Comparison of ENCODE assay signal across 8 cellular contexts in the genomic region with DNA sequence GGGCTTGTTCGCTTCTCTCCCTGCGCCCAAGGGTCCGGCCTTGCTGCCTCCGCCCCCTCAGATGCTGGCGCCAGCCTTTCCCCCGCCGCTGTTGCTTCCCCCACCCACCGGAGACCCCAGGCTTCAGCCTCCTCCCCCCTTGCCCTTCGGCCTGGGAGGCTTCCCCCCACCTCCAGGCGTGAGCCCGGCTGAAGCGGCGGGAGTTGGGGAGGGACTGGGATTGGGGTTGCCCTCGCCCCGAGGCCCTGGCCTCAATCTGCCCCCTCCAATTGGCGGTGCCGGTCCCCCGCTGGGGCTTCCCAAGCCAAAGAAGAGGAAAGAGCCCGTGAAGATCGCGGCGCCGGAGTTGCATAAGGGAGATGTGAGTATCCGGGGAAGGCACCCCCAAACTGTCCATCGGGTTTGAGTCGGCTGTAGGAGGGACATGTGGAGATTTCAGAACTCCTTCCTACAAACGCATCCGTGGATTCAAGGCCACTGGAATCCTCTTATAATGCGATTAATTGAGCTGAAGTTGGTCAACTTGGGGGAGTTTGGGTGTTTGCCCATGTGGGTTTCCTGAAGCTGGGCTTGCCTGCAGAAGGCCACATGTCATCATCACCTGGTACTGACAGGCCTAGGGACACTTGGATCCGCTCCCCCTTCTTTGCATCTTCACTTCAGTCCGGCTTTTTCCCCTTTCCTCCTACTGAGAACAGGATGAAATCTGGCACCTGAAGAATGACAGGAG. TPM values are rescaled to one million over a fixed set of nuclear protein-coding genes. Genes with fewer than 3 reads are reported as not detected.
DNase-seq lines count a peak whose midpoint lies in the region; ATAC-seq lines count a peak whose summit lies in the region.

No MANE protein-coding gene starts in this region.

- H3K4me1 Mint-ChIP-seq in activated naive CD8-positive, alpha-beta T cell treated with anti-CD3 and anti-CD28 coated beads, Interleukin-2, amount 10 ng/mL, durations not matched to agents 7 days and 5 days, result peaks cover 40% of the 10 kb centered on the region
- peaks cover 47% of the 10 kb centered on the region for H3K4me1 Mint-ChIP-seq in activated naive CD8-positive, alpha-beta T cell treated with anti-CD3 and anti-CD28 coated beads for 36 hours

- H3K27ac Mint-ChIP-seq in activated naive CD8-positive, alpha-beta T cell treated with anti-CD3 and anti-CD28 coated beads, Interleukin-2, amount 10 ng/mL, durations not matched to agents 7 days and 5 days, result no peak overlapping the region
- no peak overlapping the region for H3K27ac Mint-ChIP-seq in activated naive CD8-positive, alpha-beta T cell treated with anti-CD3 and anti-CD28 coated beads for 36 hours

- no peaks in the 10 kb centered on the region; the same call in 1 of the 2 replicates for H3K36me3 ChIP-seq in iPS DF 6.9 (ENCODE audit: control insufficient read depth, insufficient read depth, low read length)
- peaks cover 0 to 14% (median 0%) of the 10 kb centered on the region in 3 donors for H3K36me3 ChIP-seq in skeletal muscle tissue (ENCODE audit: control insufficient read depth in 3 of 3, insufficient read depth in 3 of 3, low read length in 3 of 3)

- H3K27ac ChIP-seq in iPS DF 6.9 (ENCODE audit: low read length) (no peak overlapping the region), skeletal muscle tissue (ENCODE audit: low read depth, low read length) (peak overlapping the region; percentile 97)

- ATAC-seq in activated naive CD8-positive, alpha-beta T cell treated with anti-CD3 and anti-CD28 coated beads, Interleukin-2, amount 10 ng/mL, durations not matched to agents 7 days and 5 days (ENCODE audit: low read depth), result no peak

- H3K4me3 Mint-ChIP-seq in activated naive CD8-positive, alpha-beta T cell treated with anti-CD3 and anti-CD28 coated beads, Interleukin-2, amount 10 ng/mL, durations not matched to agents 7 days and 5 days, result no peak overlapping the region
- H3K4me3 Mint-ChIP-seq in activated naive CD8-positive, alpha-beta T cell treated with anti-CD3 and anti-CD28 coated beads for 36 hours, result no peak overlapping the region

- H3K4me1 ChIP-seq in iPS DF 6.9 (ENCODE audit: control insufficient read depth, insufficient read depth, low read length) (no peaks in the 10 kb centered on the region), skeletal muscle tissue (ENCODE audit: control insufficient read depth in 3 of 3, insufficient read depth in 3 of 3, low read length in 3 of 3) (peaks cover 30 to 53% (median 41%) of the 10 kb centered on the region in 3 donors)

- H3K36me3 Mint-ChIP-seq in activated naive CD8-positive, alpha-beta T cell treated with anti-CD3 and anti-CD28 coated beads, Interleukin-2, amount 10 ng/mL, durations not matched to agents 7 days and 5 days, result peaks cover 13% of the 10 kb centered on the region
- H3K36me3 Mint-ChIP-seq in activated naive CD8-positive, alpha-beta T cell treated with anti-CD3 and anti-CD28 coated beads for 36 hours, result peaks cover 37% of the 10 kb centered on the region

- peak overlapping the region; percentile 92 for H3K4me3 ChIP-seq in Jurkat, Clone E6-1 (ENCODE audit: low read length)
- H3K4me3 ChIP-seq in iPS DF 6.9 (ENCODE audit: low read length), result peak overlapping the region; percentile 77
- peak overlapping the region; percentile 86 to 94 (median 88) for H3K4me3 ChIP-seq in skeletal muscle tissue (ENCODE audit: low read length in 3 of 3)

- no peaks in the 10 kb centered on the region for H3K27me3 ChIP-seq in iPS DF 6.9 (ENCODE audit: control insufficient read depth, insufficient read depth, low read length)
- no peaks in the 10 kb centered on the region for H3K27me3 ChIP-seq in skeletal muscle tissue (ENCODE audit: control insufficient read depth in 3 of 3, insufficient read depth in 3 of 3, low read length in 3 of 3)

- peak; percentile 58 for DNase-seq in activated naive CD8-positive, alpha-beta T cell treated with anti-CD3 and anti-CD28 coated beads, Interleukin-2, amount 10 ng/mL, durations not matched to agents 7 days and 5 days
- DNase-seq in activated naive CD8-positive, alpha-beta T cell treated with anti-CD3 and anti-CD28 coated beads for 36 hours, result no peak
- DNase-seq in Jurkat, Clone E6-1 (ENCODE audit: low read depth, low spot score), result no peak
- DNase-seq in activated naive CD8-positive, alpha-beta T cell treated with anti-CD3 and anti-CD28 coated beads, Interleukin-2, amount 50 U/mL, for 16 hours (ENCODE audit: low read depth, low spot score), result peak; percentile 12
- DNase-seq in iPS DF 6.9 (ENCODE audit: low read depth, low spot score) (no peak), NCI-H1436 (lab: John Stamatoyannopoulos, UW) (no peak), germinal center (ENCODE audit: low spot score) (no peak)

- POLR2A ChIA-PET in activated naive CD8-positive, alpha-beta T cell treated with anti-CD3 and anti-CD28 coated beads, Interleukin-2, amount 10 ng/mL, durations not matched to agents 7 days and 5 days (lab: Charles Lee), result interaction anchor here (0.9 to 6.6 kb wide), 14 partner anchors 16 to 93 kb away, joined by 3 to 67 read pairs (median 4); partner anchors contain the start of genes HDGF, ISG20L2, METTL25B and MRPL24

- WGBS in iPS DF 6.9 (ENCODE audit: insufficient coverage, insufficient read length), result no CpG with 5 or more reads among the region's 31 CpGs

- no peaks in the 10 kb centered on the region for H3K27me3 Mint-ChIP-seq in activated naive CD8-positive, alpha-beta T cell treated with anti-CD3 and anti-CD28 coated beads, Interleukin-2, amount 10 ng/mL, durations not matched to agents 7 days and 5 days
- no peaks in the 10 kb centered on the region for H3K27me3 Mint-ChIP-seq in activated naive CD8-positive, alpha-beta T cell treated with anti-CD3 and anti-CD28 coated beads for 36 hours

- H3K9me3 ChIP-seq in iPS DF 6.9 (ENCODE audit: control insufficient read depth, insufficient read depth, low read length) (no peaks in the 10 kb centered on the region), skeletal muscle tissue (ENCODE audit: control insufficient read depth in 3 of 3, low read length in 3 of 3) (no peaks in the 10 kb centered on the region)

- no peaks in the 10 kb centered on the region for H3K9me3 Mint-ChIP-seq in activated naive CD8-positive, alpha-beta T cell treated with anti-CD3 and anti-CD28 coated beads, Interleukin-2, amount 10 ng/mL, durations not matched to agents 7 days and 5 days
- H3K9me3 Mint-ChIP-seq in activated naive CD8-positive, alpha-beta T cell treated with anti-CD3 and anti-CD28 coated beads for 36 hours, result no peaks in the 10 kb centered on the region

- peak overlapping the region; percentile 98 to 99 (median 99) for H3K9ac ChIP-seq in skeletal muscle tissue (ENCODE audit: low read depth in 1 of 3, low read length in 3 of 3)

RNA-seq across cellular contexts. Expression of gene PRCC, which starts 0.7 kb away (rescaled TPM):
- total RNA-seq in activated naive CD8-positive, alpha-beta T cell treated with anti-CD3 and anti-CD28 coated beads, Interleukin-2, amount 10 ng/mL, durations not matched to agents 7 days and 5 days, result 10 to 100 TPM; 65.7 to 76.0 TPM
- 10 to 100 TPM; 91.8 to 96.0 TPM for total RNA-seq in activated naive CD8-positive, alpha-beta T cell treated with anti-CD3 and anti-CD28 coated beads for 36 hours
- 84.1 TPM for polyA plus RNA-seq in Jurkat, Clone E6-1 (2012; ENCODE audit: insufficient read depth, insufficient read length)
- total RNA-seq in skeletal muscle tissue, result 9.9 TPM

RNA-seq across cellular contexts. Expression of gene HDGF, which starts 16.6 kb away (rescaled TPM):
- 100 to 1,000 TPM; 186 to 196 TPM for total RNA-seq in activated naive CD8-positive, alpha-beta T cell treated with anti-CD3 and anti-CD28 coated beads, Interleukin-2, amount 10 ng/mL, durations not matched to agents 7 days and 5 days
- 100 to 1,000 TPM; 271 to 274 TPM for total RNA-seq in activated naive CD8-positive, alpha-beta T cell treated with anti-CD3 and anti-CD28 coated beads for 36 hours
- 382 TPM for polyA plus RNA-seq in Jurkat, Clone E6-1 (2012; ENCODE audit: insufficient read depth, insufficient read length)
- total RNA-seq in skeletal muscle tissue, result 61.6 TPM

RNA-seq across cellular contexts. Expression of gene MRPL24, which starts 27.2 kb away (rescaled TPM):
- 10 to 100 TPM; 45.0 to 51.1 TPM for total RNA-seq in activated naive CD8-positive, alpha-beta T cell treated with anti-CD3 and anti-CD28 coated beads, Interleukin-2, amount 10 ng/mL, durations not matched to agents 7 days and 5 days
- total RNA-seq in activated naive CD8-positive, alpha-beta T cell treated with anti-CD3 and anti-CD28 coated beads for 36 hours, result 10 to 100 TPM; 85.1 to 94.6 TPM
- 221 TPM for polyA plus RNA-seq in Jurkat, Clone E6-1 (2012; ENCODE audit: insufficient read depth, insufficient read length)
- 36.5 TPM for total RNA-seq in skeletal muscle tissue

RNA-seq across cellular contexts. Expression of gene ISG20L2, which starts 39.5 kb away (rescaled TPM):
- 10 to 100 TPM; 44.1 to 47.1 TPM for total RNA-seq in activated naive CD8-positive, alpha-beta T cell treated with anti-CD3 and anti-CD28 coated beads, Interleukin-2, amount 10 ng/mL, durations not matched to agents 7 days and 5 days
- 10 to 100 TPM; 74.9 to 77.4 TPM for total RNA-seq in activated naive CD8-positive, alpha-beta T cell treated with anti-CD3 and anti-CD28 coated beads for 36 hours
- polyA plus RNA-seq in Jurkat, Clone E6-1 (2012; ENCODE audit: insufficient read depth, insufficient read length), result 44.6 TPM
- total RNA-seq in skeletal muscle tissue, result 5.2 TPM

RNA-seq across cellular contexts. Expression of gene METTL25B, which starts 39.8 kb away (rescaled TPM):
- total RNA-seq in activated naive CD8-positive, alpha-beta T cell treated with anti-CD3 and anti-CD28 coated beads, Interleukin-2, amount 10 ng/mL, durations not matched to agents 7 days and 5 days, result 10 to 100 TPM; 34.6 to 35.1 TPM
- 10 to 100 TPM; 24.4 to 24.9 TPM for total RNA-seq in activated naive CD8-positive, alpha-beta T cell treated with anti-CD3 and anti-CD28 coated beads for 36 hours
- 31.8 TPM for polyA plus RNA-seq in Jurkat, Clone E6-1 (2012; ENCODE audit: insufficient read depth, insufficient read length)
- total RNA-seq in skeletal muscle tissue, result 4.2 TPM

Comparison
In these comparisons a context has a peak if more than half of its experiments do, and no peak if none do; other contexts are left out.
1. DNase-seq: peak in activated naive CD8-positive, alpha-beta T cell treated with anti-CD3 and anti-CD28 coated beads, Interleukin-2, amount 10 ng/mL, durations not matched to agents 7 days and 5 days (single experiment) and activated naive CD8-positive, alpha-beta T cell treated with anti-CD3 and anti-CD28 coated beads, Interleukin-2, amount 50 U/mL, for 16 hours (single experiment); none in activated naive CD8-positive, alpha-beta T cell treated with anti-CD3 and anti-CD28 coated beads for 36 hours (single experiment), Jurkat, Clone E6-1 (single experiment), iPS DF 6.9 (single experiment), NCI-H1436 (single experiment) and germinal center (single experiment).
2. Peak in every context shown above with its lines, with median percentiles within 50 percentile points of each other: H3K4me3 ChIP-seq.